8 cellular contexts compared by ENCODE assay signal in the genomic region with DNA sequence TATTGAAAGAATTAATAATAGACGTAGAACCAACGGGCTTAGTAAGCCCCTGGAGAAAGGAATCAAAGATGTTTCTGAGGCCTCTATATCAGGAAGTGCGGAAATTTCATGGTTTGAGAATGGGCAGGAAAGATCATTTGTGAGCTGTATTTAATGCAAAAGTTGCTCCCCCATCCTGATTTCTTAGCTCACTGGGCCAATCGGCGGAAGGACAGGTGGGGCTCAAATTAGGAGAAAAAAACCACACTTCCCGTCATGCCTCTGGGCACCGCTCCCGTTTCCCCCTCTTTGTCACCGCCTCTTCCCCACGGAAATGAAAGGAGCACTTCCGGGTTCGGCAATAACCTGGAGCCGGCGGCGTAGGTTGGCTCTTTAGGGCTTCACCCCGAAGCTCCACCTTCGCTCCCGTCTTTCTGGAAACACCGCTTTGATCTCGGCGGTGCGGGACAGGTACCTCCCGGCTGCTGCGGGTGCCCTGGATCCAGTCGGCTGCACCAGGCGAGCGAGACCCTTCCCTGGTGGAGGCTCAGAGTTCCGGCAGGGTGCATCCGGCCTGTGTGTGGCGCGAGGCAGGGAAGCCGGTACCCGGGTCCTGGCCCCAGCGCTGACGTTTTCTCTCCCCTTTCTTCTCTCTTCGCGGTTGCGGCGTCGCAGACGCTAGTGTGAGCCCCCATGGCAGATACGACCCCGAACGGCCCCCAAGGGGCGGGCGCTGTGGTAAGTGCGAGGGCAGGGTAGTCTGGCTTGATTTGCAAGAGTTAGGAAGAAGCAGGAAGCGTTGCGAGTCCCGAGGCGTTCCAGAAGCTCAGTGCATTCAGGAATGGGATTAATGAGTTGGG. TPM values are rescaled to one million over a fixed set of nuclear protein-coding genes. Genes with fewer than 3 reads are reported as not detected.
DNase-seq lines count a peak whose midpoint lies in the region; ATAC-seq, FAIRE-seq and TF ChIP-seq lines count a peak whose summit lies in the region.

Gene TMEM33 (plus strand): TSS at position 617 of the 839 bp plus-strand sequence. CDS start 56 bp downstream, at position 673.

- H3K4me1 Mint-ChIP-seq in activated naive CD8-positive, alpha-beta T cell treated with anti-CD3 and anti-CD28 coated beads, Interleukin-2, amount 10 ng/mL, durations not matched to agents 7 days and 5 days = peaks cover 38% of the 10 kb centered on the region

- DNase-seq in GM12864 (ENCODE audit: low read depth) = peak; percentile 80
- DNase-seq in NCI-H128 (lab: John Stamatoyannopoulos, UW; ENCODE audit: unreplicated experiment) = peak; percentile 37
- peak; percentile 76 for DNase-seq in activated naive CD8-positive, alpha-beta T cell treated with anti-CD3 and anti-CD28 coated beads, Interleukin-2, amount 10 ng/mL, durations not matched to agents 7 days and 5 days
- peak; percentile 89 for DNase-seq in Right ventricle myocardium inferior (ENCODE audit: missing footprints)
- peak; percentile 82 to 89 (median 84) for DNase-seq in pancreas
- peak; percentile 82 to 89 for DNase-seq in tibial artery

- H4K20me1 ChIP-seq in SU-DHL-6 (ENCODE audit: low read depth, low read length) = peaks cover 7% of the 10 kb centered on the region; the same call in 1 of the 2 replicates

- no peak for FAIRE-seq in pancreas (lab: Jason Lieb, UNC)

- H3K4me1 ChIP-seq in pancreas (peaks cover 0 to 17% (median 16%) of the 10 kb centered on the region in 3 donors), tibial artery (peaks cover 0 to 31% (median 6%) of the 10 kb centered on the region in 4 donors)

- peak within 1 kb of the TSS; percentile 59 for H3K4me2 ChIP-seq in SU-DHL-6 (ENCODE audit: low read depth, low read length, poor library complexity, severe bottlenecking)

- TF ChIP-seq CTCF in GM12864 (IDR thresholded peaks at IDR 0.05; ENCODE audit: low read depth, low read length, missing control alignments) = no peak
- TF ChIP-seq CTCF in SU-DHL-6 (IDR thresholded peaks at IDR 0.05; ENCODE audit: insufficient read depth, low read length, poor library complexity, severe bottlenecking) = no peak
- no peak for TF ChIP-seq CTCF in pancreas (IDR thresholded peaks at IDR 0.05)
- peak in 1 of 2 experiments; percentile 32 for TF ChIP-seq CTCF in tibial artery (IDR thresholded peaks at IDR 0.05)

- H3K27ac ChIP-seq in SU-DHL-6 (ENCODE audit: low read depth, low read length) (peak within 1 kb of the TSS; percentile 64), pancreas (peak within 1 kb of the TSS; percentile 38 to 65 (median 42)), tibial artery (peak within 1 kb of the TSS; percentile 64 to 79)

- H3K36me3 ChIP-seq in SU-DHL-6 (ENCODE audit: low read length) = peaks cover 22% of the 10 kb centered on the region
- H3K36me3 ChIP-seq in pancreas = no peaks in the 10 kb centered on the region
- peaks cover 0 to 6% (median 5%) of the 10 kb centered on the region in 3 donors for H3K36me3 ChIP-seq in tibial artery

- no peaks in the 10 kb centered on the region for H3K9me3 ChIP-seq in SU-DHL-6 (ENCODE audit: insufficient read depth, low read length)
- H3K9me3 ChIP-seq in pancreas = no peaks in the 10 kb centered on the region
- H3K9me3 ChIP-seq in tibial artery = no peaks in the 10 kb centered on the region

- H3K27ac Mint-ChIP-seq in activated naive CD8-positive, alpha-beta T cell treated with anti-CD3 and anti-CD28 coated beads, Interleukin-2, amount 10 ng/mL, durations not matched to agents 7 days and 5 days = peak within 1 kb of the TSS; percentile 90

- peak within 1 kb of the TSS; percentile 79 for H3K4me3 ChIP-seq in GM12864 (ENCODE audit: low read depth, low read length)
- H3K4me3 ChIP-seq in SU-DHL-6 (ENCODE audit: insufficient read depth, low read length, poor library complexity, severe bottlenecking) = peak within 1 kb of the TSS; percentile 100
- peak within 1 kb of the TSS; percentile 62 to 95 (median 75) for H3K4me3 ChIP-seq in pancreas
- peak within 1 kb of the TSS; percentile 82 to 94 for H3K4me3 ChIP-seq in tibial artery

- H3K27me3 ChIP-seq in SU-DHL-6 (ENCODE audit: low read length) = no peaks in the 10 kb centered on the region
- H3K27me3 ChIP-seq in pancreas = no peaks in the 10 kb centered on the region
- H3K27me3 ChIP-seq in tibial artery = no peaks in the 10 kb centered on the region

- WGBS in pancreas, 2 donors = 5% methylated on average over 51 of the region's 51 CpGs

- H3K9me3 Mint-ChIP-seq in activated naive CD8-positive, alpha-beta T cell treated with anti-CD3 and anti-CD28 coated beads, Interleukin-2, amount 10 ng/mL, durations not matched to agents 7 days and 5 days = no peaks in the 10 kb centered on the region

- intact Hi-C loops in Right ventricle myocardium inferior (cut with DNase I) = loop anchor here (2.0 kb wide), 1 partner anchor 56 kb away; the partner anchor contains the start of gene SLC30A9
- intact Hi-C loops in pancreas (cut with DNase I) = no loop called here
- intact Hi-C loops in tibial artery (cut with DNase I; ENCODE audit: low total_unique reads) = loop anchor here (5.0 kb wide), 1 partner anchor 57 kb away; the partner anchor contains the start of gene SLC30A9

- H3K79me2 ChIP-seq in SU-DHL-6 (ENCODE audit: insufficient read depth, low read length) = peaks cover 50% of the 10 kb centered on the region

- peak within 1 kb of the TSS; percentile 98 for H3K4me3 Mint-ChIP-seq in activated naive CD8-positive, alpha-beta T cell treated with anti-CD3 and anti-CD28 coated beads, Interleukin-2, amount 10 ng/mL, durations not matched to agents 7 days and 5 days

- peaks cover 12% of the 10 kb centered on the region for H3K36me3 Mint-ChIP-seq in activated naive CD8-positive, alpha-beta T cell treated with anti-CD3 and anti-CD28 coated beads, Interleukin-2, amount 10 ng/mL, durations not matched to agents 7 days and 5 days

- H3K9me2 ChIP-seq in SU-DHL-6 (replicated peaks; ENCODE audit: insufficient read depth, low read length) = no peaks in the 10 kb centered on the region

- ATAC-seq in HG02678 (IDR thresholded peaks at IDR 0.05; ENCODE audit: unreplicated experiment) = peak; percentile 95
- ATAC-seq in activated naive CD8-positive, alpha-beta T cell treated with anti-CD3 and anti-CD28 coated beads, Interleukin-2, amount 10 ng/mL, durations not matched to agents 7 days and 5 days (ENCODE audit: low read depth) = peak; percentile 86
- ATAC-seq in Right ventricle myocardium inferior = peak; percentile 97
- ATAC-seq in pancreas = peak; percentile 99

- H3F3A ChIP-seq in SU-DHL-6 (ENCODE audit: insufficient read depth) = no peaks in the 10 kb centered on the region; the same call in 1 of the 2 replicates

- POLR2A ChIA-PET in activated naive CD8-positive, alpha-beta T cell treated with anti-CD3 and anti-CD28 coated beads, Interleukin-2, amount 10 ng/mL, durations not matched to agents 7 days and 5 days (lab: Charles Lee) = interaction anchor here (1.7 kb wide), 1 partner anchor 56 kb away, joined by 6 read pairs; the partner anchor contains the start of gene SLC30A9

- H3K27me3 Mint-ChIP-seq in activated naive CD8-positive, alpha-beta T cell treated with anti-CD3 and anti-CD28 coated beads, Interleukin-2, amount 10 ng/mL, durations not matched to agents 7 days and 5 days = no peaks in the 10 kb centered on the region

- peak within 1 kb of the TSS; percentile 92 for H2AFZ ChIP-seq in SU-DHL-6 (ENCODE audit: low read depth, low read length, severe bottlenecking)

- H3K9ac ChIP-seq in SU-DHL-6 (ENCODE audit: low read length) = peak within 1 kb of the TSS; percentile 96

RNA-seq across cellular contexts. Expression of gene TMEM33, which starts in this region (rescaled TPM):
- total RNA-seq in activated naive CD8-positive, alpha-beta T cell treated with anti-CD3 and anti-CD28 coated beads, Interleukin-2, amount 10 ng/mL, durations not matched to agents 7 days and 5 days = 10 to 100 TPM; 45.5 to 46.2 TPM
- total RNA-seq in Right ventricle myocardium inferior (21.5 TPM), pancreas (10 to 100 TPM; 12.6 to 31.4 (median 22.8) TPM)
- 1 to 10 TPM; 4.2 to 7.2 TPM for polyA plus RNA-seq in pancreas

Comparison
In these comparisons a context has a peak if more than half of its experiments do, and no peak if none do; other contexts are left out.
1. Peak in every context shown above with its lines: DNase-seq, ATAC-seq, H3K4me3 ChIP-seq and H3K27ac ChIP-seq.
2. DNase-seq: peak in every context shown above with its lines; median percentile 89 in Right ventricle myocardium inferior; 86 in tibial artery; 84 in pancreas; 80 in GM12864; 76 in activated naive CD8-positive, alpha-beta T cell treated with anti-CD3 and anti-CD28 coated beads, Interleukin-2, amount 10 ng/mL, durations not matched to agents 7 days and 5 days; 37 in NCI-H128.
3. intact Hi-C loops: an anchor here in Right ventricle myocardium inferior (2.0 kb wide) and tibial artery (5.0 kb wide); none called in pancreas.